In genomic region chr14:53325176-53325806, GRCh38 we compare ENCODE assay signal across 12 cellular contexts.
A peak's percentile ranks its signal among the peaks of the same experiment; 100 is the strongest.
DNase-seq lines count a peak whose midpoint lies in the region; ATAC-seq and TF ChIP-seq lines count a peak whose summit lies in the region.
"Had no signal": no experiment of that assay in that cellular context is flagged by ENCODE, and none has a peak within 500 bp of the region (broad histone marks: within the 10 kb centered on the region; RNA-seq: fewer than 3 reads in every experiment).

No MANE protein-coding gene starts in this region.

- H3K27ac ChIP-seq in left ventricle myocardium inferior (replicated peaks): no peak overlapping the region
- H3K27ac ChIP-seq in Panc1 (ENCODE audit: low read length): no peak overlapping the region
- no peak overlapping the region for H3K27ac ChIP-seq in upper lobe of right lung
- no peak overlapping the region for H3K27ac ChIP-seq in Peyer's patch
- H3K27ac ChIP-seq: BLaER1 treated with 17β-estradiol and CSF1 and Interleukin-3, amounts not matched to agents 10 nM and 100 nM; sigmoid colon had no signal

- BruUV-seq in Panc1 (replicated peaks; lab: Mats Ljungman, UMichigan): no TSS peak

- POLR2A ChIA-PET in Panc1 (lab: Charles Lee): interaction anchor here (0.6 kb wide), 1 partner anchor 1064 kb away, joined by 11 read pairs; no protein-coding TSS in a partner anchor

- TF ChIP-seq CTCF in left ventricle myocardium inferior (IDR thresholded peaks at IDR 0.05; ENCODE audit: borderline replicate concordance): peak; percentile 40
- peak; percentile 15; the same call in 1 of the 2 replicates for TF ChIP-seq CTCF in Panc1 (IDR thresholded peaks at IDR 0.05)
- peak; percentile 15 for TF ChIP-seq CTCF in upper lobe of right lung (IDR thresholded peaks at IDR 0.05)
- TF ChIP-seq CTCF in Peyer's patch (IDR thresholded peaks at IDR 0.05): no peak

- in situ Hi-C loops in Panc1 (cut with HindIII; ENCODE audit: low pct_unique_long_range_greater_than_20kb, low sequenced_read_pairs): no loop called here

- no peaks in the 10 kb centered on the region for H3K36me3 ChIP-seq in left ventricle myocardium inferior
- H3K36me3 ChIP-seq in Panc1 (ENCODE audit: control insufficient read depth, insufficient read depth, low read length): no peaks in the 10 kb centered on the region
- no peaks in the 10 kb centered on the region for H3K36me3 ChIP-seq in upper lobe of right lung
- no peaks in the 10 kb centered on the region for H3K36me3 ChIP-seq in Peyer's patch
- H3K36me3 ChIP-seq: BLaER1 treated with 17β-estradiol and CSF1 and Interleukin-3, amounts not matched to agents 10 nM and 100 nM; sigmoid colon had no signal

- CTCF ChIA-PET in Panc1 (lab: Charles Lee): interaction anchor here (0.6 kb wide), 1 partner anchor 517 kb away, joined by 3 read pairs; no protein-coding TSS in a partner anchor

- H3K4me1 ChIP-seq in left ventricle myocardium inferior (no peaks in the 10 kb centered on the region), Panc1 (ENCODE audit: control insufficient read depth, insufficient read depth, low read length) (no peaks in the 10 kb centered on the region), upper lobe of right lung (no peaks in the 10 kb centered on the region), Peyer's patch (no peaks in the 10 kb centered on the region)
- H3K4me1 ChIP-seq: BLaER1 treated with 17β-estradiol and CSF1 and Interleukin-3, amounts not matched to agents 10 nM and 100 nM; sigmoid colon had no signal

- no peak for TF ChIP-seq POLR2A in Peyer's patch (IDR thresholded peaks at IDR 0.05)

- intact Hi-C loops in left ventricle myocardium inferior (cut with micrococcal nuclease) (no loop called here), left cardiac atrium (cut with DNase I) (no loop called here), Panc1 (cut with micrococcal nuclease; ENCODE audit: unreplicated experiment) (no loop called here), upper lobe of right lung (cut with DNase I) (no loop called here)

- H3K9me3 ChIP-seq in left ventricle myocardium inferior (replicated peaks): no peaks in the 10 kb centered on the region
- H3K9me3 ChIP-seq in Panc1 (ENCODE audit: control insufficient read depth, insufficient read depth, low read depth, low read length): no peaks in the 10 kb centered on the region
- no peaks in the 10 kb centered on the region for H3K9me3 ChIP-seq in upper lobe of right lung
- H3K9me3 ChIP-seq in Peyer's patch: no peaks in the 10 kb centered on the region
- H3K9me3 ChIP-seq: BLaER1 treated with 17β-estradiol and CSF1 and Interleukin-3, amounts not matched to agents 10 nM and 100 nM; sigmoid colon had no signal

- no peak for ATAC-seq in left cardiac atrium
- ATAC-seq in Panc1: no peak
- no peak for ATAC-seq in upper lobe of right lung
- no peak for ATAC-seq in HG03460 (IDR thresholded peaks at IDR 0.05; ENCODE audit: unreplicated experiment)

- H3K4me3 ChIP-seq in left ventricle myocardium inferior (no peak overlapping the region), Panc1 (ENCODE audit: low read depth in 2 of 2, low read length in 2 of 2) (no peak overlapping the region), upper lobe of right lung (no peak overlapping the region), Peyer's patch (no peak overlapping the region)
- H3K4me3 ChIP-seq: BLaER1 treated with 17β-estradiol and CSF1 and Interleukin-3, amounts not matched to agents 10 nM and 100 nM; sigmoid colon had no signal

- DNase-seq in left ventricle myocardium inferior (no peak), left cardiac atrium (no peak), Panc1 (ENCODE audit: low read depth, low spot score) (no peak), fibroblast of peridontal ligament (ENCODE audit: extremely low read depth) (peak; percentile 39), upper lobe of right lung (no peak), Peyer's patch (no peak), ureter (ENCODE audit: low spot score) (no peak)
- DNase-seq: RPMI8226; sigmoid colon; stimulated activated naive B cell treated with anti-CD40 and anti-IgM and Interleukin-4, amounts not matched to agents 10 μg/mL and 1 μg/mL and 100 μg/mL, for 72 hours had no signal

- H3K27me3 ChIP-seq in left ventricle myocardium inferior (ENCODE audit: low read depth) (no peaks in the 10 kb centered on the region), Panc1 (ENCODE audit: control insufficient read depth, insufficient read depth, low read length) (no peaks in the 10 kb centered on the region), upper lobe of right lung (no peaks in the 10 kb centered on the region), Peyer's patch (no peaks in the 10 kb centered on the region)
- H3K27me3 ChIP-seq: BLaER1 treated with 17β-estradiol and CSF1 and Interleukin-3, amounts not matched to agents 10 nM and 100 nM; sigmoid colon had no signal

Comparison
In these comparisons a context has a peak if more than half of its experiments do, and no peak if none do; other contexts are left out.
1. CTCF ChIP-seq: peak in left ventricle myocardium inferior (single experiment), Panc1 (single experiment) and upper lobe of right lung (single experiment); none in Peyer's patch (0 of 6).